1 cellular context compared by ENCODE assay signal in the genomic region with DNA sequence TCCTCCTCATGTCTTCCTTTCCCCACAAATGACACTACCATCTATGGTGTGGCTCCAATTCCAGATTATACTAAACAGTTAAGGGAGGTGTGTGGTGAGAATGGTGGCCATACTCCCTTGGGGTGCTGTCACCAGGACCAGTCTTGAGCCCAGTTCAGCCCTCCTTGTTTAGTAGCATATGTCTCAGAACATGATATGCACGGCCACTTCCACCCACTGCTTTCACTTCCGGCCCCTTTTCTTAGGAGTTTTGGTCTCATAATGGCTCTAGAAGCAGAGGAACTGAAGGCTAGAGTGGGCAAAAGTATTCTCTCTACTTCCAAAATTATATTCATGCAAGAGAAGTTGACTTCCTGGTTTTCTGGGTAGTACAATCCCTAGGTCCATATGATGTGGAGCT.
TF ChIP-seq lines count a peak whose summit lies in the region.

No MANE protein-coding gene starts in this region.

TF ChIP-seq in HepG2, 621 proteins besides CTCF, POLR2A, EP300 and RAD21 (continued from another document):
- TF ChIP-seq, protein P1, sequence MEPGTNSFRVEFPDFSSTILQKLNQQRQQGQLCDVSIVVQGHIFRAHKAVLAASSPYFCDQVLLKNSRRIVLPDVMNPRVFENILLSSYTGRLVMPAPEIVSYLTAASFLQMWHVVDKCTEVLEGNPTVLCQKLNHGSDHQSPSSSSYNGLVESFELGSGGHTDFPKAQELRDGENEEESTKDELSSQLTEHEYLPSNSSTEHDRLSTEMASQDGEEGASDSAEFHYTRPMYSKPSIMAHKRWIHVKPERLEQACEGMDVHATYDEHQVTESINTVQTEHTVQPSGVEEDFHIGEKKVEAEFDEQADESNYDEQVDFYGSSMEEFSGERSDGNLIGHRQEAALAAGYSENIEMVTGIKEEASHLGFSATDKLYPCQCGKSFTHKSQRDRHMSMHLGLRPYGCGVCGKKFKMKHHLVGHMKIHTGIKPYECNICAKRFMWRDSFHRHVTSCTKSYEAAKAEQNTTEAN (CRISPR knock-in tag; conservative IDR thresholded peaks at IDR 0.05): no peak
- TF ChIP-seq SAFB2 (CRISPR knock-in tag; IDR thresholded peaks at IDR 0.05; ENCODE audit: borderline replicate concordance, low read depth) (no peak), ZNF33A (CRISPR knock-in tag; IDR thresholded peaks at IDR 0.05; ENCODE audit: borderline replicate concordance) (no peak), KAT2B (IDR thresholded peaks at IDR 0.05; ENCODE audit: borderline replicate concordance, low read depth, low read length) (no peak), ZNF781 (CRISPR knock-in tag; IDR thresholded peaks at IDR 0.05; ENCODE audit: borderline replicate concordance, not compliant biosample characterization) (no peak), ZNF841 (CRISPR knock-in tag; IDR thresholded peaks at IDR 0.05; ENCODE audit: borderline replicate concordance) (no peak), MLLT10 (CRISPR knock-in tag; IDR thresholded peaks at IDR 0.05) (no peak), SUZ12 (IDR thresholded peaks at IDR 0.05; ENCODE audit: low read depth, low read length) (no peak), FOXA3 (CRISPR knock-in tag; IDR thresholded peaks at IDR 0.05) (no peak), ZNF432 (CRISPR knock-in tag; IDR thresholded peaks at IDR 0.05; ENCODE audit: borderline replicate concordance) (no peak)
- TF ChIP-seq, protein P2, sequence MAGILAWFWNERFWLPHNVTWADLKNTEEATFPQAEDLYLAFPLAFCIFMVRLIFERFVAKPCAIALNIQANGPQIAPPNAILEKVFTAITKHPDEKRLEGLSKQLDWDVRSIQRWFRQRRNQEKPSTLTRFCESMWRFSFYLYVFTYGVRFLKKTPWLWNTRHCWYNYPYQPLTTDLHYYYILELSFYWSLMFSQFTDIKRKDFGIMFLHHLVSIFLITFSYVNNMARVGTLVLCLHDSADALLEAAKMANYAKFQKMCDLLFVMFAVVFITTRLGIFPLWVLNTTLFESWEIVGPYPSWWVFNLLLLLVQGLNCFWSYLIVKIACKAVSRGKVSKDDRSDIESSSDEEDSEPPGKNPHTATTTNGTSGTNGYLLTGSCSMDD (CRISPR knock-in tag; IDR thresholded peaks at IDR 0.05): no peak
- TF ChIP-seq, protein P3, sequence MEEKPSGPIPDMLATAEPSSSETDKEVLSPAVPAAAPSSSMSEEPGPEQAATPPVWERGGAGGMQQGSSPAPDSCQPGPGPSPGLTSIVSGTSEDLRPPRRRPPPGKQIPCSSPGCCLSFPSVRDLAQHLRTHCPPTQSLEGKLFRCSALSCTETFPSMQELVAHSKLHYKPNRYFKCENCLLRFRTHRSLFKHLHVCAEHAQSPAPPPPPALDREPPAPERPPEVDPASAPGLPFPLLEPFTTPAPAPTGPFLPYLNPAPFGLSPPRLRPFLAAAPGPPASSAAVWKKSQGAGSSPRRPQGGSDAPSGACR (CRISPR knock-in tag; IDR thresholded peaks at IDR 0.05): no peak
- TF ChIP-seq, protein P4, sequence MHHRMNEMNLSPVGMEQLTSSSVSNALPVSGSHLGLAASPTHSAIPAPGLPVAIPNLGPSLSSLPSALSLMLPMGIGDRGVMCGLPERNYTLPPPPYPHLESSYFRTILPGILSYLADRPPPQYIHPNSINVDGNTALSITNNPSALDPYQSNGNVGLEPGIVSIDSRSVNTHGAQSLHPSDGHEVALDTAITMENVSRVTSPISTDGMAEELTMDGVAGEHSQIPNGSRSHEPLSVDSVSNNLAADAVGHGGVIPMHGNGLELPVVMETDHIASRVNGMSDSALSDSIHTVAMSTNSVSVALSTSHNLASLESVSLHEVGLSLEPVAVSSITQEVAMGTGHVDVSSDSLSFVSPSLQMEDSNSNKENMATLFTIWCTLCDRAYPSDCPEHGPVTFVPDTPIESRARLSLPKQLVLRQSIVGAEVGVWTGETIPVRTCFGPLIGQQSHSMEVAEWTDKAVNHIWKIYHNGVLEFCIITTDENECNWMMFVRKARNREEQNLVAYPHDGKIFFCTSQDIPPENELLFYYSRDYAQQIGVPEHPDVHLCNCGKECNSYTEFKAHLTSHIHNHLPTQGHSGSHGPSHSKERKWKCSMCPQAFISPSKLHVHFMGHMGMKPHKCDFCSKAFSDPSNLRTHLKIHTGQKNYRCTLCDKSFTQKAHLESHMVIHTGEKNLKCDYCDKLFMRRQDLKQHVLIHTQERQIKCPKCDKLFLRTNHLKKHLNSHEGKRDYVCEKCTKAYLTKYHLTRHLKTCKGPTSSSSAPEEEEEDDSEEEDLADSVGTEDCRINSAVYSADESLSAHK (CRISPR knock-in tag; IDR thresholded peaks at IDR 0.05; ENCODE audit: borderline replicate concordance): no peak
- TF ChIP-seq, protein P5, sequence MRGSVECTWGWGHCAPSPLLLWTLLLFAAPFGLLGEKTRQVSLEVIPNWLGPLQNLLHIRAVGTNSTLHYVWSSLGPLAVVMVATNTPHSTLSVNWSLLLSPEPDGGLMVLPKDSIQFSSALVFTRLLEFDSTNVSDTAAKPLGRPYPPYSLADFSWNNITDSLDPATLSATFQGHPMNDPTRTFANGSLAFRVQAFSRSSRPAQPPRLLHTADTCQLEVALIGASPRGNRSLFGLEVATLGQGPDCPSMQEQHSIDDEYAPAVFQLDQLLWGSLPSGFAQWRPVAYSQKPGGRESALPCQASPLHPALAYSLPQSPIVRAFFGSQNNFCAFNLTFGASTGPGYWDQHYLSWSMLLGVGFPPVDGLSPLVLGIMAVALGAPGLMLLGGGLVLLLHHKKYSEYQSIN (CRISPR knock-in tag; IDR thresholded peaks at IDR 0.05; ENCODE audit: borderline replicate concordance): no peak
